Comparison of ENCODE assay signal across 17 cellular contexts in genomic region chr18:42635378-42636048, GRCh38.
DNase-seq lines count a peak whose midpoint lies in the region; ATAC-seq, FAIRE-seq and TF ChIP-seq lines count a peak whose summit lies in the region.
"Had no signal": no experiment of that assay in that cellular context is flagged by ENCODE, and none has a peak within 500 bp of the region (broad histone marks: within the 10 kb centered on the region; RNA-seq: fewer than 3 reads in every experiment).

No MANE protein-coding gene starts in this region.

- no peaks in the 10 kb centered on the region for H3K9me3 ChIP-seq in endothelial cell of umbilical vein (replicated peaks; ENCODE audit: control insufficient read depth, insufficient read depth, low read length)
- H3K9me3 ChIP-seq: BLaER1, MG63, mucosa of descending colon had no signal

- no peak overlapping the region for H3K4me3 ChIP-seq in endothelial cell of umbilical vein (replicated peaks in 1 of 3; ENCODE audit: insufficient read depth in 1 of 3, low read depth in 1 of 3, low read length in 3 of 3)
- H3K4me3 ChIP-seq: BLaER1, MG63, mucosa of descending colon had no signal

- intact Hi-C loops in endothelial cell of umbilical vein (cut with micrococcal nuclease): no loop called here

- H3K36me3 ChIP-seq in endothelial cell of umbilical vein (ENCODE audit: control insufficient read depth in 2 of 2, extremely low read depth in 1 of 2, insufficient read depth in 2 of 2, low read length in 2 of 2): no peaks in the 10 kb centered on the region
- H3K36me3 ChIP-seq: BLaER1, MG63 had no signal

- TF ChIP-seq CTCF in endothelial cell of umbilical vein (IDR thresholded peaks at IDR 0.05; ENCODE audit: extremely low read depth in 1 of 2, insufficient read depth in 1 of 2, low read depth in 1 of 2, low read length in 2 of 2): no peak

- H2AFZ ChIP-seq in endothelial cell of umbilical vein (ENCODE audit: low read depth, low read length): no peak overlapping the region
- H2AFZ ChIP-seq: parathyroid adenoma had no signal

- no peaks in the 10 kb centered on the region for H3K9me1 ChIP-seq in endothelial cell of umbilical vein (replicated peaks; ENCODE audit: control insufficient read depth, extremely low read depth, insufficient read depth, low read length)

- FAIRE-seq in endothelial cell of umbilical vein (lab: Jason Lieb, UNC): peak; percentile 35
- FAIRE-seq: astrocyte, GM12891 had no signal

- POLR2A ChIA-PET in endothelial cell of umbilical vein (lab: Charles Lee): no interaction called here

- peak; percentile 47 for DNase-seq in DMS53 treated with DMSO at 0.1 percent for 48 hours (lab: John Stamatoyannopoulos, UW; ENCODE audit: unreplicated experiment)
- DNase-seq in MV-4-11 (lab: John Stamatoyannopoulos, UW): peak; percentile 7
- peak; percentile 14 for DNase-seq in endothelial cell of umbilical vein (ENCODE audit: low read depth, low spot score)
- peak; percentile 14 for DNase-seq in mucosa of gallbladder (ENCODE audit: low spot score)
- no peak for DNase-seq in activated CD8-positive, alpha-beta memory T cell treated with anti-CD3 and anti-CD28 coated beads, Interleukin-2, amount 50 U/mL, for 48 hours
- no peak for DNase-seq in cerebellum (ENCODE audit: low spot score)
- DNase-seq: foreskin fibroblast; MG63; mucosa of descending colon; NK-92 treated with Interleukin-12 subunit alpha and Interleukin-12 subunit beta, amount 100 ng/mL, for 24 hours; stimulated activated CD4-positive, alpha-beta T cell treated with anti-CD3 and anti-CD28 coated beads, Interleukin-12 subunit alpha, Interleukin-12 subunit beta, amount 100 ng/mL, for 4 hours had no signal

- H3K27me3 ChIP-seq in endothelial cell of umbilical vein (ENCODE audit: control insufficient read depth in 2 of 2, insufficient read depth in 2 of 2, low read length in 2 of 2): peaks cover 0 to 5% of the 10 kb centered on the region in 2 experiments
- H3K27me3 ChIP-seq: BLaER1, MG63 had no signal

- dilution Hi-C loops in endothelial cell of umbilical vein (cut with MboI; ENCODE audit: extremely low pct_ligation_motif_present, low sequenced_read_pairs): no loop called here

- no TSS peak for BruUV-seq in endothelial cell of umbilical vein (replicated peaks; lab: Mats Ljungman, UMichigan)

- no peaks in the 10 kb centered on the region for H3K79me2 ChIP-seq in endothelial cell of umbilical vein (ENCODE audit: control insufficient read depth, insufficient read depth, low read length)
- H3K79me2 ChIP-seq: parathyroid adenoma had no signal

- H3K9ac ChIP-seq in endothelial cell of umbilical vein (replicated peaks; ENCODE audit: extremely low read depth, insufficient read depth, low read length): no peak overlapping the region
- H3K9ac ChIP-seq: BLaER1, parathyroid adenoma had no signal

- H3K4me1 ChIP-seq in endothelial cell of umbilical vein (ENCODE audit: control insufficient read depth, extremely low read depth, insufficient read depth, low read length): peaks cover 4% of the 10 kb centered on the region
- H3K4me1 ChIP-seq: BLaER1, parathyroid adenoma had no signal

- ATAC-seq in HG03196 (IDR thresholded peaks at IDR 0.05; ENCODE audit: unreplicated experiment) (no peak), GM18520 (IDR thresholded peaks at IDR 0.05; ENCODE audit: unreplicated experiment) (no peak)
- ATAC-seq: mucosa of descending colon had no signal

- no peak overlapping the region for H3K27ac ChIP-seq in endothelial cell of umbilical vein (ENCODE audit: insufficient read depth, low read depth, low read length)
- H3K27ac ChIP-seq: BLaER1, parathyroid adenoma had no signal

- CTCF ChIA-PET in endothelial cell of umbilical vein (lab: Charles Lee): interaction anchor here (1.2 to 2.3 kb wide), 2 partner anchors 9 to 39 kb away, joined by 3 to 9 read pairs; no protein-coding TSS in a partner anchor

- no peak for TF ChIP-seq POLR2A in endothelial cell of umbilical vein (IDR thresholded peaks at IDR 0.05; ENCODE audit: low read depth, low read length)

- H3K4me2 ChIP-seq in endothelial cell of umbilical vein (ENCODE audit: insufficient read depth, low read length): no peak overlapping the region
- H3K4me2 ChIP-seq: BLaER1 had no signal

- no peaks in the 10 kb centered on the region for H4K20me1 ChIP-seq in endothelial cell of umbilical vein (replicated peaks; ENCODE audit: control insufficient read depth, extremely low read depth, insufficient read depth, low read length)
- H4K20me1 ChIP-seq: BLaER1 had no signal

TF ChIP-seq in endothelial cell of umbilical vein, 7 proteins besides CTCF, POLR2A, EP300 and RAD21:
- TF ChIP-seq, protein P1, sequence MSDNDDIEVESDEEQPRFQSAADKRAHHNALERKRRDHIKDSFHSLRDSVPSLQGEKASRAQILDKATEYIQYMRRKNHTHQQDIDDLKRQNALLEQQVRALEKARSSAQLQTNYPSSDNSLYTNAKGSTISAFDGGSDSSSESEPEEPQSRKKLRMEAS (IDR thresholded peaks at IDR 0.05; ENCODE audit: insufficient read depth, insufficient read length): no peak
- TF ChIP-seq EZH2 (IDR thresholded peaks at IDR 0.05; ENCODE audit: borderline replicate concordance, low read depth, low read length, severe bottlenecking) (no peak), FOS (IDR thresholded peaks at IDR 0.05; ENCODE audit: borderline replicate concordance, insufficient read depth, low read length) (no peak), POLR2AphosphoS5 (IDR thresholded peaks at IDR 0.05; ENCODE audit: insufficient read depth, low read depth, low read length) (no peak), MYC (IDR thresholded peaks at IDR 0.05; ENCODE audit: low read depth, low read length) (no peak), JUN (IDR thresholded peaks at IDR 0.05; ENCODE audit: borderline replicate concordance, insufficient read depth, insufficient read length, low read depth) (no peak), GATA2 (IDR thresholded peaks at IDR 0.05; ENCODE audit: insufficient read depth, insufficient read length, low read depth, low read length) (no peak)

Comparison
In these comparisons a context has a peak if more than half of its experiments do, and no peak if none do; other contexts are left out.
1. DNase-seq: peak in DMS53 treated with DMSO at 0.1 percent for 48 hours (single experiment), MV-4-11 (single experiment), endothelial cell of umbilical vein (single experiment) and mucosa of gallbladder (single experiment); none in activated CD8-positive, alpha-beta memory T cell treated with anti-CD3 and anti-CD28 coated beads, Interleukin-2, amount 50 U/mL, for 48 hours (single experiment) and cerebellum (single experiment).